Comparison of ENCODE assay signal across 8 cellular contexts in genomic region chr1:158121604-158122254, GRCh38. TPM values are rescaled to one million over a fixed set of nuclear protein-coding genes. Genes with fewer than 3 reads are reported as not detected.
DNase-seq lines count a peak whose midpoint lies in the region; ATAC-seq and TF ChIP-seq lines count a peak whose summit lies in the region.

No MANE protein-coding gene starts in this region.

- H3K36me3 Mint-ChIP-seq in activated CD8-positive, alpha-beta T cell treated with anti-CD3 and anti-CD28 coated beads for 36 hours (ENCODE audit: low read depth) = no peaks in the 10 kb centered on the region

- no peak overlapping the region for H3K27ac Mint-ChIP-seq in activated CD8-positive, alpha-beta T cell treated with anti-CD3 and anti-CD28 coated beads for 36 hours

- peaks cover 40% of the 10 kb centered on the region for H3K27me3 Mint-ChIP-seq in activated CD8-positive, alpha-beta T cell treated with anti-CD3 and anti-CD28 coated beads for 36 hours

- H3K4me3 ChIP-seq in heart left ventricle = no peak overlapping the region
- no peak overlapping the region for H3K4me3 ChIP-seq in kidney epithelial cell (ENCODE audit: low read depth, low read length)
- H3K4me3 ChIP-seq in upper lobe of left lung = no peak overlapping the region

- DNase-seq in heart left ventricle (no peak), left ventricle myocardium superior (no peak), NCI-H1048 (lab: John Stamatoyannopoulos, UW) (peak; percentile 43), kidney epithelial cell (ENCODE audit: low read depth) (no peak), upper lobe of left lung (peak in 1 of 2 donors; percentile 33)
- DNase-seq in activated CD8-positive, alpha-beta T cell treated with anti-CD3 and anti-CD28 coated beads for 36 hours = peak; percentile 50

- CTCF ChIA-PET in activated CD8-positive, alpha-beta T cell treated with anti-CD3 and anti-CD28 coated beads for 36 hours (lab: Charles Lee) = interaction anchor here (0.6 to 15.7 kb wide), 16 partner anchors 8 to 542 kb away, joined by 3 to 187 read pairs (median 6); partner anchors contain the start of gene KIRREL1

- no peak overlapping the region for H3K4me3 Mint-ChIP-seq in activated CD8-positive, alpha-beta T cell treated with anti-CD3 and anti-CD28 coated beads for 36 hours

- no peak for ATAC-seq in heart left ventricle
- ATAC-seq in left ventricle myocardium superior = no peak
- peak; percentile 50 for ATAC-seq in activated CD8-positive, alpha-beta T cell treated with anti-CD3 and anti-CD28 coated beads for 36 hours
- no peak for ATAC-seq in upper lobe of left lung (ENCODE audit: low FRiP score in 2 of 2)
- no peak for ATAC-seq in GM18861 (IDR thresholded peaks at IDR 0.05; ENCODE audit: unreplicated experiment)
- ATAC-seq in GM18870 (IDR thresholded peaks at IDR 0.05; ENCODE audit: unreplicated experiment) = no peak

- intact Hi-C loops in heart left ventricle (cut with DNase I) (loop anchor here in 8 of 10 donors (5.0 to 10.0 kb wide), 10 partner anchors 34 to 749 kb away; partner anchors contain the start of gene KIRREL1 (in 2 of the 8)), left ventricle myocardium superior (cut with micrococcal nuclease) (no loop called here)
- intact Hi-C loops in activated CD8-positive, alpha-beta T cell treated with anti-CD3 and anti-CD28 coated beads for 36 hours (cut with micrococcal nuclease) = loop anchor here (5.0 kb wide), 1 partner anchor 129 kb away; the partner anchor contains the start of gene KIRREL1

- POLR2A ChIA-PET in activated CD8-positive, alpha-beta T cell treated with anti-CD3 and anti-CD28 coated beads for 36 hours (lab: Charles Lee) = interaction anchor here (0.6 kb wide), 1 partner anchor 994 kb away, joined by 4 read pairs; no protein-coding TSS in a partner anchor

- TF ChIP-seq EP300 in upper lobe of left lung (IDR thresholded peaks at IDR 0.05) = no peak

- peaks cover 6% of the 10 kb centered on the region for H3K4me1 Mint-ChIP-seq in activated CD8-positive, alpha-beta T cell treated with anti-CD3 and anti-CD28 coated beads for 36 hours (ENCODE audit: low read depth)

- WGBS in heart left ventricle, 4 donors = 27 to 37% (median 28%) methylated on average over 5 of the region's 5 CpGs
- 28 to 39% methylated on average over 4 to 5 of the region's 5 CpGs for WGBS in upper lobe of left lung, 2 donors

- H3K27me3 ChIP-seq in heart left ventricle (peaks cover 0 to 18% (median 0%) of the 10 kb centered on the region in 9 donors), kidney epithelial cell (ENCODE audit: control insufficient read depth, insufficient read depth, low read length) (no peaks in the 10 kb centered on the region), upper lobe of left lung (no peaks in the 10 kb centered on the region)

- TF ChIP-seq CTCF in heart left ventricle (IDR thresholded peaks at IDR 0.05) (peak in 9 of 12 donors; percentile 26 to 50 (median 35)), kidney epithelial cell (IDR thresholded peaks at IDR 0.05; ENCODE audit: insufficient read depth, low read length, poor library complexity, severe bottlenecking) (peak; percentile 80), upper lobe of left lung (IDR thresholded peaks at IDR 0.05) (peak in 5 of 6 experiments; percentile 34 to 46 (median 39))
- peak; percentile 58 for TF ChIP-seq CTCF in activated CD8-positive, alpha-beta T cell treated with anti-CD3 and anti-CD28 coated beads for 36 hours (IDR thresholded peaks at IDR 0.05)

- H3K4me1 ChIP-seq in heart left ventricle (peaks cover 0 to 16% (median 2%) of the 10 kb centered on the region in 12 donors), upper lobe of left lung (peaks cover 6 to 10% (median 8%) of the 10 kb centered on the region in 4 donors)

- no peaks in the 10 kb centered on the region for H3K9me3 Mint-ChIP-seq in activated CD8-positive, alpha-beta T cell treated with anti-CD3 and anti-CD28 coated beads for 36 hours

- H3K36me3 ChIP-seq in heart left ventricle (no peaks in the 10 kb centered on the region), kidney epithelial cell (ENCODE audit: control insufficient read depth, insufficient read depth, low read length) (no peaks in the 10 kb centered on the region), upper lobe of left lung (no peaks in the 10 kb centered on the region)

- TF ChIP-seq POLR2A in heart left ventricle (IDR thresholded peaks at IDR 0.05) (no peak), upper lobe of left lung (IDR thresholded peaks at IDR 0.05) (no peak)

- H3K9me3 ChIP-seq in heart left ventricle = no peaks in the 10 kb centered on the region
- H3K9me3 ChIP-seq in upper lobe of left lung = no peaks in the 10 kb centered on the region

- no peak overlapping the region for H3K27ac ChIP-seq in heart left ventricle
- no peak overlapping the region for H3K27ac ChIP-seq in upper lobe of left lung

RNA-seq across cellular contexts. Expression of gene CD1D, which starts 59.0 kb away (rescaled TPM):
- total RNA-seq in heart left ventricle (1 to 10 TPM in 7 of 9 donors, under 1 TPM in 2; 0.38 to 5.3 (median 1.7) TPM), left ventricle myocardium superior (1.4 TPM), kidney epithelial cell (0.34 and 0.67 TPM in 2 replicates), upper lobe of left lung (1 to 10 TPM; 1.0 to 5.2 (median 4.0) TPM)
- polyA plus RNA-seq in heart left ventricle = 1 to 10 TPM; 2.0 TPM
- total RNA-seq in activated CD8-positive, alpha-beta T cell treated with anti-CD3 and anti-CD28 coated beads for 36 hours = not detected

Comparison
In these comparisons a context has a peak if more than half of its experiments do, and no peak if none do; other contexts are left out.
1. DNase-seq: peak in NCI-H1048 (single experiment) and activated CD8-positive, alpha-beta T cell treated with anti-CD3 and anti-CD28 coated beads for 36 hours (single experiment); none in heart left ventricle (0 of 5), left ventricle myocardium superior (single experiment) and kidney epithelial cell (single experiment).
2. Peak in every context shown above with its lines, with median percentiles within 50 percentile points of each other: CTCF ChIP-seq.